18 cellular contexts compared by ENCODE assay signal in the genomic region with DNA sequence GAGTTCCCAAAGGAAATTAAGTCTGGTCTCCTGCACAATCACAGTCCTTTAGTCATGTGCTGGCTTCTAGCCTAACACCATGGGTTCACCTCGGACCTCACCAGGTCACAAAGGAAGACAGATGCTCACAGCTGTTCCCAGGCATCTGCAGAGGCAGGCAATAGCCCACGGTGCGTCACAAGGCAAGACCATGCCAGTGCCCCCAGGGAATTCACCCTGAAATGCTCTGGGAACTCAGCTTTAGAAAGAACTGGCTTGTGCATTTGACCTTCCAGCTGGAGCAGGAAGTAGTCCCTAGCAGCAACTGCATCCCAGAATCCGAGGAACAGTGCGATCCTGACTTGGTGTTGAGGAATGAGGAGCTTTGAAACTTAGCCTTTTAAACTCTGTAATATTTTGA.
A peak's percentile ranks its signal among the peaks of the same experiment; 100 is the strongest.
DNase-seq lines count a peak whose midpoint lies in the region; ATAC-seq, FAIRE-seq and TF ChIP-seq lines count a peak whose summit lies in the region.
"Had no signal": no experiment of that assay in that cellular context is flagged by ENCODE, and none has a peak within 500 bp of the region (broad histone marks: within the 10 kb centered on the region; RNA-seq: fewer than 3 reads in every experiment).

No MANE protein-coding gene starts in this region.

- H4K12ac ChIP-seq in trophoblast cell (ENCODE audit: low read depth, low read length) = no peak overlapping the region

- H3K14ac ChIP-seq in trophoblast cell (ENCODE audit: low read length) = no peak overlapping the region

- H3K79me1 ChIP-seq in trophoblast cell (ENCODE audit: low read length) = no peaks in the 10 kb centered on the region

- H2AFZ ChIP-seq in trophoblast cell (ENCODE audit: insufficient read depth, low read length, poor library complexity) = no peak overlapping the region

- H3K27ac ChIP-seq in body of pancreas (no peak overlapping the region), left ventricle myocardium inferior (replicated peaks) (peak overlapping the region; percentile 89), trophoblast cell (ENCODE audit: low read depth, low read length) (no peak overlapping the region)
- H3K27ac ChIP-seq: A549 had no signal

- no peak overlapping the region for H2BK5ac ChIP-seq in trophoblast cell (ENCODE audit: low read depth, low read length, poor library complexity)

- H3K9me3 ChIP-seq in body of pancreas (no peaks in the 10 kb centered on the region), left ventricle myocardium inferior (replicated peaks) (no peaks in the 10 kb centered on the region), trophoblast cell (ENCODE audit: insufficient read depth, low read depth, low read length) (peaks cover 3% of the 10 kb centered on the region)
- H3K9me3 ChIP-seq: A549 had no signal

- no peak overlapping the region for H3K9ac ChIP-seq in trophoblast cell (ENCODE audit: low read length)

- no peak overlapping the region for H4K91ac ChIP-seq in trophoblast cell (ENCODE audit: low read depth, low read length)

- H3K36me3 ChIP-seq in body of pancreas (replicated peaks in 1 of 2; ENCODE audit: insufficient read depth in 1 of 2, low read depth in 2 of 2) (no peaks in the 10 kb centered on the region), left ventricle myocardium inferior (no peaks in the 10 kb centered on the region), trophoblast cell (ENCODE audit: control insufficient read depth in 1 of 2, insufficient read depth in 2 of 2, low read length in 2 of 2) (no peaks in the 10 kb centered on the region)

- H3K4ac ChIP-seq in trophoblast cell (ENCODE audit: low read depth, low read length) = no peak overlapping the region

- no peak for TF ChIP-seq CTCF in body of pancreas (IDR thresholded peaks at IDR 0.05)
- no peak for TF ChIP-seq CTCF in left ventricle myocardium inferior (IDR thresholded peaks at IDR 0.05; ENCODE audit: borderline replicate concordance)

- H4K8ac ChIP-seq in trophoblast cell (ENCODE audit: low read depth, low read length) = no peak overlapping the region

- H2BK120ac ChIP-seq in trophoblast cell (ENCODE audit: insufficient read depth, low read length, poor library complexity) = no peak overlapping the region

- FAIRE-seq in HTR-8/SVneo (lab: Jason Lieb, UNC) = no peak
- FAIRE-seq: A549, bronchial epithelial cell had no signal

- H2AK5ac ChIP-seq in trophoblast cell (ENCODE audit: low read length) = no peak overlapping the region

- no peaks in the 10 kb centered on the region for H3K79me2 ChIP-seq in trophoblast cell (ENCODE audit: control insufficient read depth, insufficient read depth, low read length, poor library complexity)

- H3K18ac ChIP-seq in trophoblast cell (ENCODE audit: low read length) = no peak overlapping the region

- no peak overlapping the region for H3K4me3 ChIP-seq in body of pancreas
- H3K4me3 ChIP-seq in left ventricle myocardium inferior = no peak overlapping the region
- no peak overlapping the region for H3K4me3 ChIP-seq in trophoblast cell (ENCODE audit: low read depth, low read length)
- H3K4me3 ChIP-seq: A549, lung had no signal

- peak; percentile 0 for DNase-seq in AG08395 (ENCODE audit: low spot score)
- DNase-seq in body of pancreas = peak; percentile 49 to 77 (median 61)
- DNase-seq in left ventricle myocardium inferior = peak; percentile 87
- peak; percentile 86 for DNase-seq in posterior vena cava (ENCODE audit: low spot score)
- DNase-seq in NCI-H524 treated with DMSO at 0.1 percent for 48 hours (lab: John Stamatoyannopoulos, UW) = no peak
- no peak for DNase-seq in trophoblast cell
- DNase-seq in HTR-8/SVneo (ENCODE audit: insufficient read length, low spot score) = no peak
- DNase-seq: activated CD4-positive, alpha-beta T cell treated with anti-CD3 and anti-CD28 coated beads, Interleukin-2, amount 50 U/mL, for 48 hours; activated T-cell treated with anti-CD3 and anti-CD28 coated beads, Interleukin-2, amount 50 U/mL, for 24 hours; effector memory CD4-positive, alpha-beta T cell; natural killer cell; NCI-H2081 treated with DMSO at 0.1 percent for 48 hours; NCI-H748 treated with DMSO at 0.1 percent for 48 hours; stimulated activated CD4-positive, alpha-beta T cell treated with anti-CD3 and anti-CD28 coated beads, Interleukin-2, amount 100 ng/mL, for 24 hours had no signal

- H3K27me3 ChIP-seq in body of pancreas (no peaks in the 10 kb centered on the region), left ventricle myocardium inferior (ENCODE audit: low read depth) (peaks cover 34% of the 10 kb centered on the region), trophoblast cell (ENCODE audit: insufficient read depth, low read length) (no peaks in the 10 kb centered on the region)

- no peak overlapping the region for H3K23ac ChIP-seq in trophoblast cell (ENCODE audit: low read length)

- intact Hi-C loops in body of pancreas (cut with DNase I) (no loop called here), left ventricle myocardium inferior (cut with micrococcal nuclease) (no loop called here), posterior vena cava (cut with DNase I) (no loop called here)

- peaks cover 15% of the 10 kb centered on the region for H3K4me1 ChIP-seq in body of pancreas
- H3K4me1 ChIP-seq in left ventricle myocardium inferior = peaks cover 26% of the 10 kb centered on the region
- no peaks in the 10 kb centered on the region for H3K4me1 ChIP-seq in trophoblast cell (ENCODE audit: control insufficient read depth in 1 of 2, insufficient read depth in 2 of 2, low read length in 2 of 2)
- H3K4me1 ChIP-seq: A549 had no signal

- ATAC-seq in body of pancreas (peak; percentile 45), GM21423 (IDR thresholded peaks at IDR 0.05; ENCODE audit: unreplicated experiment) (no peak)
- ATAC-seq: A549, natural killer cell had no signal

- WGBS in body of pancreas, 2 donors = 55 to 68% methylated on average over 4 to 5 of the region's 5 CpGs
- no CpG with 5 or more reads among the region's 5 CpGs for WGBS in trophoblast cell (ENCODE audit: extremely low coverage, insufficient coverage, insufficient read length)

- TF ChIP-seq POLR2A in body of pancreas (IDR thresholded peaks at IDR 0.05) = no peak

- no peak overlapping the region for H2BK12ac ChIP-seq in trophoblast cell (ENCODE audit: low read length)

- H3K4me2 ChIP-seq in trophoblast cell (ENCODE audit: low read length) = no peak overlapping the region
- H3K4me2 ChIP-seq: A549 had no signal

Comparison
In these comparisons a context has a peak if more than half of its experiments do, and no peak if none do; other contexts are left out.
1. DNase-seq: peak in AG08395 (single experiment), body of pancreas (4 of 4), left ventricle myocardium inferior (single experiment) and posterior vena cava (single experiment); none in NCI-H524 treated with DMSO at 0.1 percent for 48 hours (single experiment), trophoblast cell (0 of 2) and HTR-8/SVneo (single experiment).